Comparison of ENCODE assay signal across 8 cellular contexts in the genomic region with DNA sequence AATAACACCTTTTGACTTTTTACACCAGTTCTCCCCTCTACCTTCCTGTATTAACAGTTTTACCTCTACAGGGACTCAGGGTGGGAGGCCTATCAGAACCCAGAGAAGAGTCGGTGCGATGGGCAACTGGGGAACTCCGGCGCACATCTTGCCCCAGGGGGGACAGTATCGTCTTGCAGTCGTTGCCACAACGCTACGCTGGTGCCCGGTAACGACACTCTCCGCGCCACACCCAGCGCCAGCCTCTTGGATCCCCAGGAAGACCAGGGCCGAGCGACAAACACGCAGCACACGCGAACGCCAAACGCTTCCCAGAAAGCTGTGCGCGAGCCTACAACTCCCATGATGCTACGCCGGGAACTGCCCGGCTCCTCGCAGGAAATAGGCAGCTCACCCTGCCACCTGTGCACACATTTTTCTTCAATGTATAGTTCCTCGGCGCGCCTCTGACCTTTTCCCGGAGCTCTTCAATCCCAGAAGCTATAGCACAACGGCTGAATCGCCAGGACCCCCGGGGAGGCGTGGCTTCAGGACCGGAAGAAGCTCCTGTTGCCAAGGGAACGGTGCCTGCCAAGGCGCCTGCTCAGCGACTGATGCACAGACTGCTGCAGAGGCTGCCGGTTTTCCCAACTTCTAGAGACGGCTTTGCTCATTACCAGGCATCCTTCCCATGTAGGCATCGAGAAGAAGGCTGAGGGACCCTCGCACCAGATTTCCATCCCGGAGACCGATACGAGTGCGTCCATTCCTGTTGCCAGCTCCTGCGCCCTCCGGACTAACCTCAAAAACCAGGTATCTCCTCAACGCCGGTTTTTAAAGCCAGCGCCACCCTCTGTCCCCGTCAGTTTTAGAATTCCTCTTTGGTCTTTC. TPM values are rescaled to one million over a fixed set of nuclear protein-coding genes. Genes with fewer than 3 reads are reported as not detected.
DNase-seq lines count a peak whose midpoint lies in the region; ATAC-seq and TF ChIP-seq lines count a peak whose summit lies in the region.

A gene with protein sequence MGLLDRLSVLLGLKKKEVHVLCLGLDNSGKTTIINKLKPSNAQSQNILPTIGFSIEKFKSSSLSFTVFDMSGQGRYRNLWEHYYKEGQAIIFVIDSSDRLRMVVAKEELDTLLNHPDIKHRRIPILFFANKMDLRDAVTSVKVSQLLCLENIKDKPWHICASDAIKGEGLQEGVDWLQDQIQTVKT (plus strand): TSS at position 573 of the 870 bp plus-strand sequence. CDS start 3,350 bp downstream, outside the sequence.

- 0% methylated on average over 17 to 42 of the region's 52 CpGs for WGBS in esophagus squamous epithelium, 2 donors

- peak; percentile 94 for DNase-seq in DMS79 treated with DMSO at 0.1 percent for 48 hours (lab: John Stamatoyannopoulos, UW)
- DNase-seq in KBM-7 = peak; percentile 90
- DNase-seq in activated T-cell treated with anti-CD3 and anti-CD28 coated beads, Interleukin-2, amount 50 U/mL, for 48 hours = peak; percentile 84 to 86
- peak; percentile 34 for DNase-seq in esophagus squamous epithelium (lab: John Stamatoyannopoulos, UW)
- DNase-seq in myocyte (ENCODE audit: low read depth) = peak; percentile 89
- DNase-seq in stimulated activated CD8-positive, alpha-beta memory T cell treated with anti-CD3 and anti-CD28 coated beads, Interleukin-7, amount 100 ng/mL, for 4 hours (ENCODE audit: low read depth in 2 of 2) = peak; percentile 40 to 61

- in situ Hi-C loops in KBM-7 (cut with MboI; ENCODE audit: low pct_unique_long_range_greater_than_20kb, low sequenced_read_pairs) = no loop called here

- ATAC-seq in GM21723 (IDR thresholded peaks at IDR 0.05; ENCODE audit: unreplicated experiment) = peak; percentile 98

- peak within 1 kb of the TSS; percentile 50 to 80 (median 74) for H3K27ac ChIP-seq in esophagus squamous epithelium

- no peaks in the 10 kb centered on the region for H3K27me3 ChIP-seq in esophagus squamous epithelium

- intact Hi-C loops in esophagus squamous epithelium (cut with DNase I) = no loop called here

- no peak for TF ChIP-seq CTCF in esophagus squamous epithelium (IDR thresholded peaks at IDR 0.05)

- peaks cover 0 to 2% (median 0%) of the 10 kb centered on the region in 3 donors for H3K36me3 ChIP-seq in esophagus squamous epithelium

- H3K4me1 ChIP-seq in esophagus squamous epithelium = peaks cover 4 to 28% (median 6%) of the 10 kb centered on the region in 3 donors

- peak within 1 kb of the TSS; percentile 69 to 78 (median 73) for H3K4me3 ChIP-seq in esophagus squamous epithelium

- no peak for TF ChIP-seq POLR2A in esophagus squamous epithelium (IDR thresholded peaks at IDR 0.05)

- H3K9me3 ChIP-seq in esophagus squamous epithelium = no peaks in the 10 kb centered on the region

TF ChIP-seq in PFSK-1, 5 proteins besides CTCF, POLR2A, EP300 and RAD21:
- no peak for TF ChIP-seq SIN3A (IDR thresholded peaks at IDR 0.05; ENCODE audit: borderline replicate concordance, insufficient read depth, low read length)
- TF ChIP-seq, protein P1, sequence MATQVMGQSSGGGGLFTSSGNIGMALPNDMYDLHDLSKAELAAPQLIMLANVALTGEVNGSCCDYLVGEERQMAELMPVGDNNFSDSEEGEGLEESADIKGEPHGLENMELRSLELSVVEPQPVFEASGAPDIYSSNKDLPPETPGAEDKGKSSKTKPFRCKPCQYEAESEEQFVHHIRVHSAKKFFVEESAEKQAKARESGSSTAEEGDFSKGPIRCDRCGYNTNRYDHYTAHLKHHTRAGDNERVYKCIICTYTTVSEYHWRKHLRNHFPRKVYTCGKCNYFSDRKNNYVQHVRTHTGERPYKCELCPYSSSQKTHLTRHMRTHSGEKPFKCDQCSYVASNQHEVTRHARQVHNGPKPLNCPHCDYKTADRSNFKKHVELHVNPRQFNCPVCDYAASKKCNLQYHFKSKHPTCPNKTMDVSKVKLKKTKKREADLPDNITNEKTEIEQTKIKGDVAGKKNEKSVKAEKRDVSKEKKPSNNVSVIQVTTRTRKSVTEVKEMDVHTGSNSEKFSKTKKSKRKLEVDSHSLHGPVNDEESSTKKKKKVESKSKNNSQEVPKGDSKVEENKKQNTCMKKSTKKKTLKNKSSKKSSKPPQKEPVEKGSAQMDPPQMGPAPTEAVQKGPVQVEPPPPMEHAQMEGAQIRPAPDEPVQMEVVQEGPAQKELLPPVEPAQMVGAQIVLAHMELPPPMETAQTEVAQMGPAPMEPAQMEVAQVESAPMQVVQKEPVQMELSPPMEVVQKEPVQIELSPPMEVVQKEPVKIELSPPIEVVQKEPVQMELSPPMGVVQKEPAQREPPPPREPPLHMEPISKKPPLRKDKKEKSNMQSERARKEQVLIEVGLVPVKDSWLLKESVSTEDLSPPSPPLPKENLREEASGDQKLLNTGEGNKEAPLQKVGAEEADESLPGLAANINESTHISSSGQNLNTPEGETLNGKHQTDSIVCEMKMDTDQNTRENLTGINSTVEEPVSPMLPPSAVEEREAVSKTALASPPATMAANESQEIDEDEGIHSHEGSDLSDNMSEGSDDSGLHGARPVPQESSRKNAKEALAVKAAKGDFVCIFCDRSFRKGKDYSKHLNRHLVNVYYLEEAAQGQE (IDR thresholded peaks at IDR 0.05; ENCODE audit: insufficient read depth in 1 of 2, low read depth in 2 of 2, low read length in 2 of 2) = no peak
- TF ChIP-seq FOXP2 (optimal IDR thresholded peaks at IDR 0.05; ENCODE audit: borderline replicate concordance, extremely low read depth, extremely low read length, insufficient read depth) = no peak
- TF ChIP-seq POLR2AphosphoS5 (IDR thresholded peaks at IDR 0.05; ENCODE audit: low read depth, low read length) = peak; percentile 58
- TF ChIP-seq TAF1 (IDR thresholded peaks at IDR 0.05; ENCODE audit: borderline replicate concordance, insufficient read depth, low read length) = 0 out of 2 replicates have a peak, but pooled peaks have one; percentile 43

RNA-seq across cellular contexts. Expression of the gene that starts here (rescaled TPM):
- polyA plus RNA-seq in PFSK-1 (2012; ENCODE audit: insufficient read length, low read depth) = 1.5 TPM
- total RNA-seq in esophagus squamous epithelium = 1 to 10 TPM; 3.6 to 5.9 (median 4.1) TPM
- 10.6 and 14.1 TPM in 2 replicates for total RNA-seq in myocyte
- polyA plus RNA-seq in myocyte (2012) = 5.8 TPM

Comparison
In these comparisons a context has a peak if more than half of its experiments do, and no peak if none do; other contexts are left out.
1. Peak in every context shown above with its lines: DNase-seq, ATAC-seq, H3K4me3 ChIP-seq and H3K27ac ChIP-seq.
2. DNase-seq: peak in every context shown above with its lines; median percentile 94 in DMS79 treated with DMSO at 0.1 percent for 48 hours; 90 in KBM-7; 89 in myocyte; 85 in activated T-cell treated with anti-CD3 and anti-CD28 coated beads, Interleukin-2, amount 50 U/mL, for 48 hours; 50 in stimulated activated CD8-positive, alpha-beta memory T cell treated with anti-CD3 and anti-CD28 coated beads, Interleukin-7, amount 100 ng/mL, for 4 hours; 34 in esophagus squamous epithelium.